In genomic region chr4:6342530-6343293, GRCh38 we compare ENCODE assay signal across 10 cellular contexts.
DNase-seq lines count a peak whose midpoint lies in the region; ATAC-seq lines count a peak whose summit lies in the region.
"Had no signal": no experiment of that assay in that cellular context is flagged by ENCODE, and none has a peak within 500 bp of the region (broad histone marks: within the 10 kb centered on the region; RNA-seq: fewer than 3 reads in every experiment).

No MANE protein-coding gene starts in this region.

- H4K20me1 ChIP-seq in BLaER1 = no peaks in the 10 kb centered on the region

- H3K4me2 ChIP-seq in BLaER1 = peak overlapping the region; percentile 62

- H3K27ac ChIP-seq in BLaER1 = no peak overlapping the region
- H3K27ac ChIP-seq: psoas muscle had no signal

- H3K4me3 ChIP-seq in BLaER1 = no peak overlapping the region
- H3K4me3 ChIP-seq: psoas muscle had no signal

- no peaks in the 10 kb centered on the region for H3K9me3 Mint-ChIP-seq in T-helper 2 cell treated with Interferon-gamma antibody and Interleukin-4, amounts not matched to agents 5 μg/mL and 100 μg/mL, for 36 hours
- H3K9me3 Mint-ChIP-seq: activated T-helper 1 cell treated with anti-CD3 and anti-CD28 coated beads, Interleukin-12 subunit alpha, Interleukin-12 subunit beta, Interleukin-2, Interleukin-4 antibody, amounts not matched to agents 30 ng/mL and 10 ng/mL and 1 ng/mL, durations not matched to agents 14 hours and 24 hours and 36 hours had no signal

- peaks cover 23% of the 10 kb centered on the region for H3K27me3 Mint-ChIP-seq in T-helper 2 cell treated with Interferon-gamma antibody and Interleukin-4, amounts not matched to agents 5 μg/mL and 100 μg/mL, for 36 hours (ENCODE audit: low read depth)

- ATAC-seq in HG03139 (IDR thresholded peaks at IDR 0.05; ENCODE audit: unreplicated experiment) = no peak
- no peak for ATAC-seq in GM18867 (IDR thresholded peaks at IDR 0.05; ENCODE audit: unreplicated experiment)
- ATAC-seq: psoas muscle had no signal

- H3K36me3 Mint-ChIP-seq in T-helper 2 cell treated with Interferon-gamma antibody and Interleukin-4, amounts not matched to agents 5 μg/mL and 100 μg/mL, for 36 hours (ENCODE audit: low read depth) = no peaks in the 10 kb centered on the region

- peak; percentile 66 for DNase-seq in NCI-H1694 treated with DMSO at 0.1 percent for 48 hours (lab: John Stamatoyannopoulos, UW)
- DNase-seq in amygdala (lab: John Stamatoyannopoulos, UW) = peak in 34 of 56 donors; percentile 7 to 71 (median 34)
- peak; percentile 41 for DNase-seq in hepatic stellate cell (ENCODE audit: low spot score)
- no peak for DNase-seq in T-helper 2 cell treated with Interferon-gamma antibody and Interleukin-4, amounts not matched to agents 5 μg/mL and 100 μg/mL, for 36 hours (ENCODE audit: low spot score)
- DNase-seq in activated CD8-positive, alpha-beta memory T cell treated with anti-CD3 and anti-CD28 coated beads for 24 hours = no peak

- peaks cover 73% of the 10 kb centered on the region for H3K4me1 ChIP-seq in BLaER1
- H3K4me1 ChIP-seq: psoas muscle had no signal

- no peak overlapping the region for H3K9ac ChIP-seq in BLaER1

- peaks cover 10% of the 10 kb centered on the region for H3K4me1 Mint-ChIP-seq in T-helper 2 cell treated with Interferon-gamma antibody and Interleukin-4, amounts not matched to agents 5 μg/mL and 100 μg/mL, for 36 hours (ENCODE audit: low read depth)

- peaks cover 15% of the 10 kb centered on the region for H3K9me3 ChIP-seq in BLaER1
- H3K9me3 ChIP-seq: psoas muscle had no signal

- H3K27me3 ChIP-seq in BLaER1 = no peaks in the 10 kb centered on the region

- no peak overlapping the region for H3K27ac Mint-ChIP-seq in T-helper 2 cell treated with Interferon-gamma antibody and Interleukin-4, amounts not matched to agents 5 μg/mL and 100 μg/mL, for 36 hours
- H3K27ac Mint-ChIP-seq: activated T-helper 1 cell treated with anti-CD3 and anti-CD28 coated beads, Interleukin-12 subunit alpha, Interleukin-12 subunit beta, Interleukin-2, Interleukin-4 antibody, amounts not matched to agents 30 ng/mL and 10 ng/mL and 1 ng/mL, durations not matched to agents 14 hours and 24 hours and 36 hours had no signal

- no peaks in the 10 kb centered on the region for H3K36me3 ChIP-seq in BLaER1

- no peak overlapping the region for H3K4me3 Mint-ChIP-seq in T-helper 2 cell treated with Interferon-gamma antibody and Interleukin-4, amounts not matched to agents 5 μg/mL and 100 μg/mL, for 36 hours
- H3K4me3 Mint-ChIP-seq: activated T-helper 1 cell treated with anti-CD3 and anti-CD28 coated beads, Interleukin-12 subunit alpha, Interleukin-12 subunit beta, Interleukin-2, Interleukin-4 antibody, amounts not matched to agents 30 ng/mL and 10 ng/mL and 1 ng/mL, durations not matched to agents 14 hours and 24 hours and 36 hours had no signal

Comparison
In these comparisons a context has a peak if more than half of its experiments do, and no peak if none do; other contexts are left out.
1. DNase-seq: peak in NCI-H1694 treated with DMSO at 0.1 percent for 48 hours (single experiment), amygdala (34 of 56) and hepatic stellate cell (single experiment); none in T-helper 2 cell treated with Interferon-gamma antibody and Interleukin-4, amounts not matched to agents 5 μg/mL and 100 μg/mL, for 36 hours (single experiment) and activated CD8-positive, alpha-beta memory T cell treated with anti-CD3 and anti-CD28 coated beads for 24 hours (single experiment).